ENCODE assay signal across 8 cellular contexts in the genomic region with DNA sequence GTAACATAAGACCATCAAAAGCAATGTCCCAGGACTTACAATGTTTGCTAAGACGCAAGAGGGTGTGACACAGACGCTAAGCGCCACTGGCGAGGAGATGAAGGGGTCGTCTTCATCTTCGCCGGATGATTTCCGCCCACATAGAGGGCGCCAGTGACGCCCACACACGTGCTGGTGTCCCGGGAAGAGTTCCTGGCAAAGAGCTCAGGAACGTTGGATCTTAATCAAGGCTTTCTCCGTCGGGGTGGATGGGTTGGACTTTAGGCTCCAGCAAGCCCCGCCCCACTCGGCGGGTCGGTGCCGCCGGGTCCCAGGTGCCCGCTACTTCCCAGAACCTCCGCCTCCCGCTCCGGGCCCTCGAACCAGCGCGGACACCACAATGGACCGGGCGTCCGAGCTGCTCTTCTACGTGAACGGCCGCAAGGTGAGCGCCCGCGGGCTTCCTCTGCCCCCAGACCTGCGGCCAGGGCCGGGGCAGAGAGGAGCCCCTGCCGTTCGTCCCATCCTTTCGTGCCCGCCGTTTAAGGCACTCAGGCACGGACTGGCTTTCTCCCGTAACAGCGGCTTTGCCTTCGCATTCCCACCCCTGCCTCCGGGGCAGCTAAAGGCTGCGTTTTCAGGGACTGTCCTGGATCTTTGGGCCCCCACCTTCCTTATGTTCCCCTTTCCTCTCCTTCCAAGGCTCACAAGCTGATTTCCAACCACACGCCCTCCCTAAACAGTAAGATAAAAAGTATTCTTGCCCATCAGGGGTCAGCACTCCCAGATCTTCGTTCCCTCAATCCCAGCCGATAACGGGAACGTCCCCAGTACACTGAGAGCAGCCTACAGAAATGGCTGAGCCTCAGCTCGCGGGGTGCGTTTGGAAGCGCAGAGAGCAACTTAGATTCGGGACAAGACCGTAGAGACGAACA. TPM values are rescaled to one million over a fixed set of nuclear protein-coding genes. Genes with fewer than 3 reads are reported as not detected.
DNase-seq lines count a peak whose midpoint lies in the region; ATAC-seq and TF ChIP-seq lines count a peak whose summit lies in the region.

AOX1 (plus strand) TSS at position 285 of the 914 bp plus-strand sequence; CDS start at position 380, 95 bp downstream.

- H4K5ac ChIP-seq in H9 (ENCODE audit: insufficient read length, low read depth, low read length) = no peak within 1 kb of the TSS

- TF ChIP-seq CTCF in BJ (IDR thresholded peaks at IDR 0.05; ENCODE audit: insufficient read depth, low read depth, low read length) (peak; percentile 33; the same call in 1 of the 2 replicates), H9 (conservative IDR thresholded peaks at IDR 0.05) (peak; percentile 30; the same call in 2 of the 3 replicates), mucosa of descending colon (IDR thresholded peaks at IDR 0.05) (no peak), thyroid gland (IDR thresholded peaks at IDR 0.05) (peak in 1 of 6 experiments; percentile 10)

- H3K56ac ChIP-seq in H9 (ENCODE audit: insufficient read length, low read depth, low read length) = no peak within 1 kb of the TSS

- H3K4me1 ChIP-seq in H9 (ENCODE audit: insufficient read depth, low read length) (no peaks in the 10 kb centered on the region), mucosa of descending colon (ENCODE audit: low read depth) (peaks cover 6% of the 10 kb centered on the region), thyroid gland (peaks cover 0 to 4% of the 10 kb centered on the region in 2 donors)

- no peak within 1 kb of the TSS for H4K8ac ChIP-seq in H9 (replicated peaks; ENCODE audit: insufficient read length, low read depth, low read length)

- no peaks in the 10 kb centered on the region for H3K79me2 ChIP-seq in H9 (ENCODE audit: insufficient read depth, low read length)

- no peaks in the 10 kb centered on the region for H3K27me3 ChIP-seq in BJ (ENCODE audit: control insufficient read depth, insufficient read depth, low read length)
- H3K27me3 ChIP-seq in H9 (ENCODE audit: insufficient read depth, low read length) = no peaks in the 10 kb centered on the region; the same call in 1 of the 2 replicates
- H3K27me3 ChIP-seq in thyroid gland = no peaks in the 10 kb centered on the region

- H2BK5ac ChIP-seq in H9 (ENCODE audit: insufficient read length, low read length) = no peak within 1 kb of the TSS

- peaks cover 27% of the 10 kb centered on the region for H3K27me3 Mint-ChIP-seq in H9 (ENCODE audit: low read depth)
- peaks cover 13% of the 10 kb centered on the region for H3K27me3 Mint-ChIP-seq in activated CD8-positive, alpha-beta memory T cell treated with anti-CD3 and anti-CD28 coated beads, Interleukin-2, amount 10 ng/mL, durations not matched to agents 7 days and 5 days

- WGBS in H9 (ENCODE audit: extremely low coverage, insufficient read length, low lambda C conversion rate) = no CpG with 5 or more reads among the region's 62 CpGs
- 2 to 3% methylated on average over 32 to 43 of the region's 62 CpGs for WGBS in thyroid gland, 2 donors

- peak within 1 kb of the TSS; percentile 30 to 85 (median 58); a peak in 6 of 7 replicates for H3K27ac Mint-ChIP-seq in H9
- H3K27ac Mint-ChIP-seq in activated CD8-positive, alpha-beta memory T cell treated with anti-CD3 and anti-CD28 coated beads, Interleukin-2, amount 10 ng/mL, durations not matched to agents 7 days and 5 days = no peak within 1 kb of the TSS

- peak within 1 kb of the TSS; percentile 21 for H3K9ac ChIP-seq in H9 (ENCODE audit: extremely low read depth, insufficient read length, low read length)

- no peaks in the 10 kb centered on the region for H3K36me3 Mint-ChIP-seq in H9 (ENCODE audit: insufficient read depth in 1 of 3, low read depth in 3 of 3)
- peaks cover 16% of the 10 kb centered on the region for H3K36me3 Mint-ChIP-seq in activated CD8-positive, alpha-beta memory T cell treated with anti-CD3 and anti-CD28 coated beads, Interleukin-2, amount 10 ng/mL, durations not matched to agents 7 days and 5 days

- H3T11ph ChIP-seq in H9 (ENCODE audit: low read length) = no peak within 1 kb of the TSS

- CTCF ChIA-PET in BJ (lab: Yijun Ruan, JAX) (interaction anchor here (0.6 to 3.3 kb wide), 11 partner anchors 10 to 1672 kb away, joined by 3 to 20 read pairs (median 4); no protein-coding TSS in a partner anchor), HEK293T (lab: Yijun Ruan, JAX) (interaction anchor here (0.5 kb wide), 1 partner anchor 13 kb away, joined by 3 read pairs; no protein-coding TSS in a partner anchor)
- CTCF ChIA-PET in activated CD8-positive, alpha-beta memory T cell treated with anti-CD3 and anti-CD28 coated beads, Interleukin-2, amount 10 ng/mL, durations not matched to agents 7 days and 5 days (lab: Charles Lee) = interaction anchor here (1.1 to 1.6 kb wide), 2 partner anchors 10 to 118 kb away, joined by 3 to 6 read pairs; no protein-coding TSS in a partner anchor

- H3K4me2 ChIP-seq in H9 (ENCODE audit: insufficient read depth, insufficient read length, low read length) = peak within 1 kb of the TSS; percentile 62

- H3K23me2 ChIP-seq in H9 (ENCODE audit: insufficient read length, low read depth, low read length, poor library complexity, severe bottlenecking) = peaks cover 11% of the 10 kb centered on the region

- POLR2A ChIA-PET in BJ (lab: Charles Lee) (no interaction called here), HEK293T (lab: Yijun Ruan, JAX) (no interaction called here)

- intact Hi-C loops in mucosa of descending colon (cut with DNase I, micrococcal nuclease) (no loop called here), thyroid gland (cut with DNase I) (loop anchor here (10.0 kb wide), 1 partner anchor 119 kb away; no protein-coding TSS in a partner anchor)

- peak; percentile 55 for ATAC-seq in activated CD8-positive, alpha-beta memory T cell treated with anti-CD3 and anti-CD28 coated beads, Interleukin-2, amount 10 ng/mL, durations not matched to agents 7 days and 5 days
- ATAC-seq in esophagus mucosa (peak; percentile 37), mucosa of descending colon (peak; percentile 81)

- peak within 1 kb of the TSS; percentile 72 to 90 for H3K4me3 Mint-ChIP-seq in H9
- H3K4me3 Mint-ChIP-seq in activated CD8-positive, alpha-beta memory T cell treated with anti-CD3 and anti-CD28 coated beads, Interleukin-2, amount 10 ng/mL, durations not matched to agents 7 days and 5 days = peak within 1 kb of the TSS; percentile 52

- no peak within 1 kb of the TSS for H2BK15ac ChIP-seq in H9 (ENCODE audit: low read depth, low read length)

- no peaks in the 10 kb centered on the region for H3K9me3 Mint-ChIP-seq in H9
- H3K9me3 Mint-ChIP-seq in activated CD8-positive, alpha-beta memory T cell treated with anti-CD3 and anti-CD28 coated beads, Interleukin-2, amount 10 ng/mL, durations not matched to agents 7 days and 5 days (ENCODE audit: low read depth) = no peaks in the 10 kb centered on the region

- DNase-seq in BJ (ENCODE audit: low read depth) (no peak), H9 (peak; percentile 86), mucosa of descending colon (peak; percentile 56 to 60 (median 57)), thyroid gland (peak; percentile 57 to 62), HEK293T (ENCODE audit: extremely low spot score) (no peak), NOMO-1 treated with DMSO at 0.1 percent for 48 hours (lab: John Stamatoyannopoulos, UW; ENCODE audit: unreplicated experiment) (no peak)
- DNase-seq in activated CD8-positive, alpha-beta memory T cell treated with anti-CD3 and anti-CD28 coated beads, Interleukin-2, amount 10 ng/mL, durations not matched to agents 7 days and 5 days = no peak

- no peaks in the 10 kb centered on the region for H4K20me1 ChIP-seq in H9 (ENCODE audit: control insufficient read depth, insufficient read depth, insufficient read length)

- peak within 1 kb of the TSS; percentile 20 for H3K18ac ChIP-seq in H9 (ENCODE audit: insufficient read length, low read depth, low read length)

- H4K91ac ChIP-seq in H9 (ENCODE audit: insufficient read length, low read depth, low read length) = no peak within 1 kb of the TSS

- H3K4me3 ChIP-seq in BJ (ENCODE audit: low read depth, low read length) (peak within 1 kb of the TSS; percentile 51), mucosa of descending colon (no peak within 1 kb of the TSS), thyroid gland (replicated peaks in 1 of 3) (peak within 1 kb of the TSS; percentile 3 to 38 (median 30))

- no peak within 1 kb of the TSS for H3K23ac ChIP-seq in H9 (ENCODE audit: insufficient read length, low read depth, low read length)

- H2BK120ac ChIP-seq in H9 (ENCODE audit: low read depth, low read length, poor library complexity, severe bottlenecking) = no peak within 1 kb of the TSS

- H2BK20ac ChIP-seq in H9 (ENCODE audit: low read depth, low read length, poor library complexity, severe bottlenecking) = no peak within 1 kb of the TSS

- no peak within 1 kb of the TSS for H3K14ac ChIP-seq in H9 (ENCODE audit: insufficient read depth, low read length)

- TF ChIP-seq POLR2A in thyroid gland (IDR thresholded peaks at IDR 0.05) = no peak

- no peak within 1 kb of the TSS for H3K4ac ChIP-seq in H9 (ENCODE audit: low read depth, low read length)

- H2BK12ac ChIP-seq in H9 (ENCODE audit: insufficient read length, low read depth, low read length) = no peak within 1 kb of the TSS

- H3K79me1 ChIP-seq in H9 (ENCODE audit: insufficient read depth, low read depth, low read length, poor library complexity, severe bottlenecking) = no peaks in the 10 kb centered on the region

- H3K9me3 ChIP-seq in H9 (ENCODE audit: control insufficient read depth, low read depth, low read length) (no peaks in the 10 kb centered on the region), mucosa of descending colon (no peaks in the 10 kb centered on the region), thyroid gland (no peaks in the 10 kb centered on the region)

- H3K27ac ChIP-seq in H9 (ENCODE audit: insufficient read length, low read depth, low read length) (no peak within 1 kb of the TSS), thyroid gland (peak within 1 kb of the TSS in 2 of 3 donors; percentile 26 to 66)

- H3K36me3 ChIP-seq in BJ (ENCODE audit: control insufficient read depth, insufficient read depth, low read length) (no peaks in the 10 kb centered on the region), mucosa of descending colon (ENCODE audit: low read depth) (no peaks in the 10 kb centered on the region), thyroid gland (no peaks in the 10 kb centered on the region)

- H2AK5ac ChIP-seq in H9 (ENCODE audit: insufficient read length, low read length) = no peak within 1 kb of the TSS

- peaks cover 3 to 12% of the 10 kb centered on the region in 2 experiments for H3K4me1 Mint-ChIP-seq in H9
- peaks cover 9% of the 10 kb centered on the region for H3K4me1 Mint-ChIP-seq in activated CD8-positive, alpha-beta memory T cell treated with anti-CD3 and anti-CD28 coated beads, Interleukin-2, amount 10 ng/mL, durations not matched to agents 7 days and 5 days

- H2AFZ ChIP-seq in H9 (ENCODE audit: low read length) = no peak within 1 kb of the TSS

TF ChIP-seq in HEK293T, 16 proteins besides CTCF, POLR2A, EP300 and RAD21 (continues in another document):
- no peak for TF ChIP-seq TARDBP (IDR thresholded peaks at IDR 0.05)

RNA-seq across cellular contexts. Expression of gene AOX1, which starts in this region (rescaled TPM):
- polyA plus RNA-seq in BJ (2011; rRNA removed) = 10.2 and 16.0 TPM in 2 replicates
- 12.7 and 29.8 TPM in 2 replicates for polyA minus RNA-seq in BJ (2011; rRNA and poly(A)+ RNA removed)
- total RNA-seq in H9 (2021) (3.5 and 4.8 TPM in 2 replicates), esophagus mucosa (5.2 TPM), mucosa of descending colon (10 to 100 TPM in 2 of 3 donors, 1 to 10 TPM in 1; 1.9 to 33.9 (median 17.8) TPM), thyroid gland (100 to 1,000 TPM in 1 of 4 donors, 10 to 100 TPM in 3; 47.2 to 144 (median 69.8) TPM)
- under 1 TPM in 1 of 2 experiments, not detected in 1; 0.20 TPM for total RNA-seq in activated CD8-positive, alpha-beta memory T cell treated with anti-CD3 and anti-CD28 coated beads, Interleukin-2, amount 10 ng/mL, durations not matched to agents 7 days and 5 days

Comparison
In these comparisons a context has a peak if more than half of its experiments do, and no peak if none do; other contexts are left out.
1. Peak in ATAC-seq in activated CD8-positive, alpha-beta memory T cell treated with anti-CD3 and anti-CD28 coated beads, Interleukin-2, amount 10 ng/mL, durations not matched to agents 7 days and 5 days; RNA of the gene not detected or under 1 TPM.
2. DNase-seq: peak in H9 (single experiment), mucosa of descending colon (3 of 3) and thyroid gland (2 of 2); none in BJ (single experiment), activated CD8-positive, alpha-beta memory T cell treated with anti-CD3 and anti-CD28 coated beads, Interleukin-2, amount 10 ng/mL, durations not matched to agents 7 days and 5 days (single experiment), HEK293T (single experiment) and NOMO-1 treated with DMSO at 0.1 percent for 48 hours (single experiment).
3. Peak in every context shown above with its lines, with median percentiles within 50 percentile points of each other: ATAC-seq.